In genomic region chr4:73853718-73854473, GRCh38 we compare ENCODE assay signal across 25 cellular contexts. TPM values are rescaled to one million over a fixed set of nuclear protein-coding genes. Genes with fewer than 3 reads are reported as not detected.
DNase-seq lines count a peak whose midpoint lies in the region; ATAC-seq and TF ChIP-seq lines count a peak whose summit lies in the region.
"Had no signal": no experiment of that assay in that cellular context is flagged by ENCODE, and none has a peak within 500 bp of the region (broad histone marks: within the 10 kb centered on the region; RNA-seq: fewer than 3 reads in every experiment).

No MANE protein-coding gene starts in this region.

- H3K27me3 Mint-ChIP-seq in MCF 10A (ENCODE audit: insufficient read depth, unreplicated experiment), result no peaks in the 10 kb centered on the region

- POLR2A ChIA-PET in MCF 10A (lab: Yijun Ruan, JAX), result interaction anchor here (0.7 kb wide), 1 partner anchor 30 kb away, joined by 3 read pairs; no protein-coding TSS in a partner anchor

- intact Hi-C loops in breast epithelium (cut with DNase I; ENCODE audit: low total_unique reads) (no loop called here), MCF 10A (cut with micrococcal nuclease) (no loop called here), right lobe of liver (cut with DNase I) (no loop called here), upper lobe of right lung (cut with DNase I) (no loop called here)

- H3K4me1 ChIP-seq in breast epithelium (no peaks in the 10 kb centered on the region), right lobe of liver (peaks cover 0 to 16% (median 2%) of the 10 kb centered on the region in 4 donors), upper lobe of right lung (peaks cover 10% of the 10 kb centered on the region)
- H3K4me1 ChIP-seq: BE2C had no signal

- H3K27ac Mint-ChIP-seq in MCF 10A (ENCODE audit: low read depth, unreplicated experiment), result no peak overlapping the region
- H3K27ac Mint-ChIP-seq: activated CD8-positive, alpha-beta memory T cell treated with anti-CD3 and anti-CD28 coated beads, Interleukin-2, amount 10 ng/mL, durations not matched to agents 7 days and 5 days; activated T-helper 17 cell treated with anti-CD3 and anti-CD28 coated beads, Interleukin-2, amount 50 U/mL, for 72 hours; brain; dendritic cell treated with granulocyte-macrophage colony-stimulating factor and Interleukin-4, amounts not matched to agents 40 ng/mL and 50 ng/mL, for 4 days; mesothelial cell of epicardium; natural killer cell; stimulated activated naive CD8-positive, alpha-beta T cell treated with anti-CD3 and anti-CD28 coated beads, Interleukin-15, amount 100 ng/mL, for 72 hours had no signal

- H3K36me3 Mint-ChIP-seq in MCF 10A (ENCODE audit: insufficient read depth, unreplicated experiment), result no peaks in the 10 kb centered on the region
- H3K36me3 Mint-ChIP-seq: activated CD8-positive, alpha-beta memory T cell treated with anti-CD3 and anti-CD28 coated beads, Interleukin-2, amount 10 ng/mL, durations not matched to agents 7 days and 5 days; brain; mesothelial cell of epicardium; natural killer cell had no signal

- no peaks in the 10 kb centered on the region for H3K9me3 Mint-ChIP-seq in MCF 10A (ENCODE audit: unreplicated experiment)
- H3K9me3 Mint-ChIP-seq: activated T-helper 17 cell treated with anti-CD3 and anti-CD28 coated beads, Interleukin-2, amount 50 U/mL, for 72 hours; brain; dendritic cell treated with granulocyte-macrophage colony-stimulating factor and Interleukin-4, amounts not matched to agents 40 ng/mL and 50 ng/mL, for 4 days; mesothelial cell of epicardium; stimulated activated naive CD8-positive, alpha-beta T cell treated with anti-CD3 and anti-CD28 coated beads, Interleukin-15, amount 100 ng/mL, for 72 hours had no signal

- TF ChIP-seq POLR2A in breast epithelium (IDR thresholded peaks at IDR 0.05) (no peak), right lobe of liver (IDR thresholded peaks at IDR 0.05) (no peak)

- H3K4me3 ChIP-seq in breast epithelium (peak overlapping the region in 2 of 3 donors; percentile 38 to 58), coronary artery (peak overlapping the region; percentile 61), right lobe of liver (peak overlapping the region in 2 of 3 donors; percentile 18 to 19), upper lobe of right lung (no peak overlapping the region)

- TF ChIP-seq CTCF in breast epithelium (IDR thresholded peaks at IDR 0.05), result no peak
- TF ChIP-seq CTCF in MCF 10A (IDR thresholded peaks at IDR 0.05; ENCODE audit: unreplicated experiment), result no peak
- TF ChIP-seq CTCF in coronary artery (IDR thresholded peaks at IDR 0.05), result no peak
- TF ChIP-seq CTCF in right lobe of liver (IDR thresholded peaks at IDR 0.05), result no peak
- TF ChIP-seq CTCF in upper lobe of right lung (IDR thresholded peaks at IDR 0.05), result no peak

- ATAC-seq in right lobe of liver, result peak in 1 of 4 donors; percentile 20
- peak; percentile 31 for ATAC-seq in upper lobe of right lung
- no peak for ATAC-seq in HG03457 (IDR thresholded peaks at IDR 0.05; ENCODE audit: unreplicated experiment)
- ATAC-seq: activated CD8-positive, alpha-beta memory T cell treated with anti-CD3 and anti-CD28 coated beads, Interleukin-2, amount 10 ng/mL, durations not matched to agents 7 days and 5 days; activated T-helper 17 cell treated with anti-CD3 and anti-CD28 coated beads, Interleukin-2, amount 50 U/mL, for 72 hours; natural killer cell had no signal

- no peak overlapping the region for H3K27ac ChIP-seq in breast epithelium
- H3K27ac ChIP-seq in coronary artery, result no peak overlapping the region
- H3K27ac ChIP-seq in right lobe of liver, result no peak overlapping the region
- no peak overlapping the region for H3K27ac ChIP-seq in upper lobe of right lung
- H3K27ac ChIP-seq: 22Rv1, epithelial cell of prostate had no signal

- H3K27me3 ChIP-seq in breast epithelium (no peaks in the 10 kb centered on the region), right lobe of liver (no peaks in the 10 kb centered on the region), upper lobe of right lung (no peaks in the 10 kb centered on the region)
- H3K27me3 ChIP-seq: BE2C had no signal

- no peak overlapping the region for H3K4me3 Mint-ChIP-seq in MCF 10A (ENCODE audit: unreplicated experiment)
- H3K4me3 Mint-ChIP-seq: activated CD8-positive, alpha-beta memory T cell treated with anti-CD3 and anti-CD28 coated beads, Interleukin-2, amount 10 ng/mL, durations not matched to agents 7 days and 5 days; activated T-helper 17 cell treated with anti-CD3 and anti-CD28 coated beads, Interleukin-2, amount 50 U/mL, for 72 hours; brain; dendritic cell treated with granulocyte-macrophage colony-stimulating factor and Interleukin-4, amounts not matched to agents 40 ng/mL and 50 ng/mL, for 4 days; mesothelial cell of epicardium; natural killer cell; stimulated activated naive CD8-positive, alpha-beta T cell treated with anti-CD3 and anti-CD28 coated beads, Interleukin-15, amount 100 ng/mL, for 72 hours had no signal

- H3K4me1 Mint-ChIP-seq in MCF 10A (ENCODE audit: insufficient read depth, unreplicated experiment), result peaks cover 9% of the 10 kb centered on the region
- H3K4me1 Mint-ChIP-seq: activated CD8-positive, alpha-beta memory T cell treated with anti-CD3 and anti-CD28 coated beads, Interleukin-2, amount 10 ng/mL, durations not matched to agents 7 days and 5 days; activated T-helper 17 cell treated with anti-CD3 and anti-CD28 coated beads, Interleukin-2, amount 50 U/mL, for 72 hours; brain; mesothelial cell of epicardium; natural killer cell; stimulated activated naive CD8-positive, alpha-beta T cell treated with anti-CD3 and anti-CD28 coated beads, Interleukin-15, amount 100 ng/mL, for 72 hours had no signal

- H3K36me3 ChIP-seq in breast epithelium (no peaks in the 10 kb centered on the region), right lobe of liver (no peaks in the 10 kb centered on the region), upper lobe of right lung (no peaks in the 10 kb centered on the region)
- H3K36me3 ChIP-seq: BE2C had no signal

- no peak for DNase-seq in breast epithelium (ENCODE audit: low spot score in 2 of 2)
- no peak for DNase-seq in MCF 10A (ENCODE audit: unreplicated experiment)
- DNase-seq in coronary artery (ENCODE audit: low spot score), result no peak
- DNase-seq in right lobe of liver, result no peak
- DNase-seq in upper lobe of right lung, result no peak
- DNase-seq in stimulated activated naive CD4-positive, alpha-beta T cell (lab: John Stamatoyannopoulos, UW), result no peak
- no peak for DNase-seq in NCI-H2227 treated with DMSO at 0.1 percent for 48 hours (lab: John Stamatoyannopoulos, UW)
- DNase-seq: activated CD8-positive, alpha-beta memory T cell treated with anti-CD3 and anti-CD28 coated beads, Interleukin-2, amount 10 ng/mL, durations not matched to agents 7 days and 5 days; BE2C; KG1; natural killer cell; NCI-H187; NCI-H748 treated with DMSO at 0.1 percent for 48 hours; OCI-M1; SHP77 treated with DMSO at 0.1 percent for 48 hours; stimulated activated naive CD8-positive, alpha-beta T cell treated with anti-CD3 and anti-CD28 coated beads, Interleukin-15, amount 100 ng/mL, for 72 hours had no signal

- CTCF ChIA-PET in MCF 10A (lab: Yijun Ruan, JAX), result interaction anchor here (1.3 to 3.6 kb wide), 2 partner anchors 8 to 11 kb away, joined by 3 to 25 read pairs; no protein-coding TSS in a partner anchor

- no peaks in the 10 kb centered on the region for H3K9me3 ChIP-seq in breast epithelium
- H3K9me3 ChIP-seq in right lobe of liver, result no peaks in the 10 kb centered on the region
- H3K9me3 ChIP-seq in upper lobe of right lung, result no peaks in the 10 kb centered on the region
- H3K9me3 ChIP-seq: BE2C had no signal

- no TSS peak for BruUV-seq in MCF 10A (replicated peaks; lab: Mats Ljungman, UMichigan)

- 19% methylated on average over 3 of the region's 8 CpGs for WGBS in right lobe of liver (ENCODE audit: insufficient coverage, low coverage, low lambda C conversion rate, missing lambda C conversion rate)

RNA-seq across cellular contexts. Expression of gene PF4V1, which starts 0.8 kb away (rescaled TPM):
- total RNA-seq in breast epithelium (not detected), MCF 10A (2022) (not detected in 2 replicates), right lobe of liver (not detected), upper lobe of right lung (not detected)
- total RNA-seq: activated CD8-positive, alpha-beta memory T cell treated with anti-CD3 and anti-CD28 coated beads, Interleukin-2, amount 10 ng/mL, durations not matched to agents 7 days and 5 days; activated T-helper 17 cell treated with anti-CD3 and anti-CD28 coated beads, Interleukin-2, amount 50 U/mL, for 72 hours; mesothelial cell of epicardium; skeletal muscle tissue; ureter had no signal

RNA-seq across cellular contexts. Expression of gene CXCL1, which starts 15.3 kb away (rescaled TPM):
- total RNA-seq in breast epithelium (10 to 100 TPM in 2 of 3 donors, under 1 TPM in 1; 0.80 to 31.3 (median 17.7) TPM), MCF 10A (2022) (35.0 and 49.3 TPM in 2 replicates), right lobe of liver (10 to 100 TPM in 2 of 6 experiments, 1 to 10 TPM in 2, under 1 TPM in 2; 0.42 to 33.1 (median 4.3) TPM), upper lobe of right lung (8.2 TPM)
- total RNA-seq: activated CD8-positive, alpha-beta memory T cell treated with anti-CD3 and anti-CD28 coated beads, Interleukin-2, amount 10 ng/mL, durations not matched to agents 7 days and 5 days; activated T-helper 17 cell treated with anti-CD3 and anti-CD28 coated beads, Interleukin-2, amount 50 U/mL, for 72 hours had no signal

RNA-seq across cellular contexts. Expression of gene CXCL6, which starts 17.4 kb away (rescaled TPM):
- 1 to 10 TPM in 2 of 3 donors, not detected in 1; 2.2 to 2.9 TPM for total RNA-seq in breast epithelium
- total RNA-seq in MCF 10A (2022), result not detected in 2 replicates
- 10 to 100 TPM in 2 of 6 experiments, 1 to 10 TPM in 3, under 1 TPM in 1; 0.68 to 22.7 (median 5.4) TPM for total RNA-seq in right lobe of liver
- total RNA-seq in upper lobe of right lung, result not detected
- total RNA-seq: activated CD8-positive, alpha-beta memory T cell treated with anti-CD3 and anti-CD28 coated beads, Interleukin-2, amount 10 ng/mL, durations not matched to agents 7 days and 5 days; activated T-helper 17 cell treated with anti-CD3 and anti-CD28 coated beads, Interleukin-2, amount 50 U/mL, for 72 hours; natural killer cell; skeletal muscle tissue had no signal
